ENCODE assay signal across 1 cellular context in the genomic region with DNA sequence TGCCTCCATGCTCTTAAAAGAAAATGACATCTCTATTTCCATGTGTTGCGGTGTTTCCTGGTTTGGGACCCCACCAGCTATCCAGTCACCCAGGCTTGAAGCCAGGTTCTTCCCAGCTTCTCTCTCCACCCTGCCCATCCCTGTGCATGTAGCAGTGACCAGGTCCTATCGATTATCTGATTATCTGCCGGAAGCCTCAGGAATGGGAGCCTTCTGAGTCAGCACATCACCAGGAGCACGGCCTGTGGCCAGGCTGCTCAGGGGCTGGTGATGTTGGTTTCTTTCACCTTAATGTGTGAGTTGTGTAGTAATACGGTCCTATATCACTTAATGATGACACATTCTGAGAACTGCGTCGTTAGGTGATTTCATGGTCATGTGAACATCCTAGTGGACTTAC.
TF ChIP-seq lines count a peak whose summit lies in the region.

No MANE protein-coding gene starts in this region.

TF ChIP-seq in H1, 55 proteins besides CTCF, POLR2A, EP300 and RAD21:
- TF ChIP-seq SP1 (IDR thresholded peaks at IDR 0.05; ENCODE audit: low read depth, low read length) (no peak), KDM4A (IDR thresholded peaks at IDR 0.05; ENCODE audit: low read depth, low read length, severe bottlenecking) (no peak), FOSL1 (IDR thresholded peaks at IDR 0.05; ENCODE audit: insufficient read depth, low read depth, low read length) (no peak)
- TF ChIP-seq, protein P1, sequence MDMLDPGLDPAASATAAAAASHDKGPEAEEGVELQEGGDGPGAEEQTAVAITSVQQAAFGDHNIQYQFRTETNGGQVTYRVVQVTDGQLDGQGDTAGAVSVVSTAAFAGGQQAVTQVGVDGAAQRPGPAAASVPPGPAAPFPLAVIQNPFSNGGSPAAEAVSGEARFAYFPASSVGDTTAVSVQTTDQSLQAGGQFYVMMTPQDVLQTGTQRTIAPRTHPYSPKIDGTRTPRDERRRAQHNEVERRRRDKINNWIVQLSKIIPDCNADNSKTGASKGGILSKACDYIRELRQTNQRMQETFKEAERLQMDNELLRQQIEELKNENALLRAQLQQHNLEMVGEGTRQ (IDR thresholded peaks at IDR 0.05; ENCODE audit: low read length): no peak
TF ChIP-seq in H1: peak in this region for 0.
